8 cellular contexts compared by ENCODE assay signal in the genomic region with DNA sequence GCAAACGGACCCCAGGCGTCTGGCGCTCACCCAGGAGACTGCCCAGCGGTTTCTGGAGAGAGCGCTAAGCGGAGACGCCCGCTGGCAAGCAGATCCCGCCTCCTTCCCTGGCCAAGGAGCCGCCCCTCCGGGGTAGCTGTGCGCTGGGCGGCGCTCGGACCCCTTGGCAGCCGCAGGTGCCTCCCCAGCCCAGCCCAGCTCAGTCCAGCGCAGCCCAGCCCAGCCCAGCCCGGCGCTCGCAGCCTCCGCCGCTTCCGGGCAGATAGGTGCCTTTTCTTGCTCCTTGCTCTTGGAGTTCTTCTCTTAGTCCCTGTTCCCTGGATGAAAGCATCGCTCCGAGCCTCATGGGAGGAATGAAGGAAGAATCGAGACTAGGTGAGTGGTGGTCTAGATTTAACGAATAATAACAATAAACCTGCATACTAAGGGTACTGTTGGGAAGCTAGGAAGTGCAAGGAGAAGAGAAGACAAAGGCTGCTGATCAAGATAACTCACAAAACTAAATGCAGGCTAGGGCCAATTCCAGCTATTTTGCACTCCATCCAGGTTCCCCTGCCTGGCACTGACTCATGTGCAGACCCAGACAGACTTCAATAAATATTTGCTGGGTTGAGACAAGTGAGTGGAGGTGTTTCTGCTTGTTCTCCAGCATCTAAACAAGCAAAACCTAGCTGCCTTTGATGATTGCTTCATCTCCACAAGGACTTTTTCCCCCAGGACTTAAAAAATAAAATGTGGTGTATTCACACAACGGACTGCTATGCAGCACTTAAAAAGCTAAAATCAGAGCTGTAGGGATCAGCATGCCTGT. TPM values are rescaled to one million over a fixed set of nuclear protein-coding genes. Genes with fewer than 3 reads are reported as not detected.
DNase-seq lines count a peak whose midpoint lies in the region; ATAC-seq and TF ChIP-seq lines count a peak whose summit lies in the region.

A gene (plus strand): TSS at position 202 of the 811 bp plus-strand sequence. CDS start 4,609 bp downstream, outside the sequence.

- peaks cover 10 to 20% (median 12%) of the 10 kb centered on the region in 5 experiments for H3K9me3 Mint-ChIP-seq in brain

- peak within 1 kb of the TSS; percentile 89 to 95 (median 91) for H3K4me3 Mint-ChIP-seq in brain

- H3K27ac Mint-ChIP-seq in brain = peak within 1 kb of the TSS; percentile 18 to 94 (median 71)

- H3K36me3 Mint-ChIP-seq in brain = peaks cover 3% of the 10 kb centered on the region

- peaks cover 64% of the 10 kb centered on the region for H3K27me3 Mint-ChIP-seq in brain

- ATAC-seq in gastrocnemius medialis (peak in 1 of 2 donors; percentile 36), GM21529 (IDR thresholded peaks at IDR 0.05; ENCODE audit: unreplicated experiment) (no peak), GM18520 (IDR thresholded peaks at IDR 0.05; ENCODE audit: unreplicated experiment) (no peak)

- H3K4me3 ChIP-seq in iPS-20b (ENCODE audit: low read length) (peak within 1 kb of the TSS; percentile 68), gastrocnemius medialis (peak within 1 kb of the TSS; percentile 58 to 76 (median 65))

- H3K4me1 ChIP-seq in iPS-20b (ENCODE audit: insufficient read depth, low read length) (no peaks in the 10 kb centered on the region), gastrocnemius medialis (peaks cover 6 to 10% of the 10 kb centered on the region in 2 donors)

- no peak for TF ChIP-seq CTCF in brain (conservative IDR thresholded peaks at IDR 0.05)
- TF ChIP-seq CTCF in gastrocnemius medialis (IDR thresholded peaks at IDR 0.05 in 4 of 5, conservative IDR thresholded peaks at IDR 0.05 in 1 of 5) = no peak

- peaks cover 29% of the 10 kb centered on the region for H3K4me1 Mint-ChIP-seq in brain

- H3K9me3 ChIP-seq in iPS-20b (ENCODE audit: insufficient read depth, low read depth, low read length) (no peaks in the 10 kb centered on the region), gastrocnemius medialis (no peaks in the 10 kb centered on the region)

- peaks cover 60% of the 10 kb centered on the region for H3K27me3 ChIP-seq in iPS-20b (ENCODE audit: insufficient read depth, low read length)
- H3K27me3 ChIP-seq in gastrocnemius medialis = peaks cover 0 to 4% (median 0%) of the 10 kb centered on the region in 3 donors

- no peak within 1 kb of the TSS for H3K27ac ChIP-seq in iPS-20b (ENCODE audit: low read length)
- H3K27ac ChIP-seq in gastrocnemius medialis = peak within 1 kb of the TSS in 2 of 4 donors; percentile 41 to 55

- H3K36me3 ChIP-seq in iPS-20b (ENCODE audit: insufficient read depth, low read depth, low read length) = no peaks in the 10 kb centered on the region
- no peaks in the 10 kb centered on the region for H3K36me3 ChIP-seq in gastrocnemius medialis

- no peak for TF ChIP-seq POLR2A in gastrocnemius medialis (IDR thresholded peaks at IDR 0.05)

- H3K9ac ChIP-seq in iPS-20b (ENCODE audit: low read depth, low read length) = peak within 1 kb of the TSS; percentile 57

- in situ Hi-C loops in gastrocnemius medialis (cut with MboI; ENCODE audit: low sequenced_read_pairs in 4 of 4) = no loop called here

- intact Hi-C loops in gastrocnemius medialis (cut with DNase I; ENCODE audit: low total_unique reads) = no loop called here

- DNase-seq in COR-L47 (lab: John Stamatoyannopoulos, UW) (peak; percentile 84), NCI-H1930 (lab: John Stamatoyannopoulos, UW) (peak; percentile 18 to 54), gastrocnemius medialis (peak in 1 of 2 donors; percentile 14)
- DNase-seq in activated CD4-positive, CD25-positive, alpha-beta regulatory T cell treated with anti-CD3 and anti-CD28 coated beads, Interleukin-2, amount 50 U/mL, for 72 hours = no peak

RNA-seq across cellular contexts. Expression of the gene that starts here (rescaled TPM):
- 25.9 TPM for polyA plus RNA-seq in brain (ENCODE audit: insufficient read depth, low read depth, low replicate concordance)
- 1 to 10 TPM in 2 of 4 donors, under 1 TPM in 2; 0.04 to 1.7 (median 0.80) TPM for total RNA-seq in gastrocnemius medialis
